Comparison of ENCODE assay signal across 14 cellular contexts in genomic region chr10:33216661-33217427, GRCh38.
DNase-seq lines count a peak whose midpoint lies in the region; ATAC-seq and TF ChIP-seq lines count a peak whose summit lies in the region.
"Had no signal": no experiment of that assay in that cellular context is flagged by ENCODE, and none has a peak within 500 bp of the region (broad histone marks: within the 10 kb centered on the region; RNA-seq: fewer than 3 reads in every experiment).

No MANE protein-coding gene starts in this region.

- TF ChIP-seq EP300 in stomach (IDR thresholded peaks at IDR 0.05) = no peak

- peak overlapping the region in 4 of 5 donors; percentile 28 to 48 (median 38) for H3K27ac ChIP-seq in stomach
- H3K27ac ChIP-seq: cardiac muscle cell had no signal

- H3K4me3 ChIP-seq in endocrine pancreas (ENCODE audit: control insufficient read depth, insufficient read depth, low read length) (peak overlapping the region; percentile 34), stomach (no peak overlapping the region)
- H3K4me3 ChIP-seq: cardiac muscle cell had no signal

- H3K36me3 ChIP-seq in endocrine pancreas (ENCODE audit: control insufficient read depth, insufficient read depth, low read length) (no peaks in the 10 kb centered on the region), stomach (peaks cover 7 to 33% (median 31%) of the 10 kb centered on the region in 4 donors)

- no peak for ATAC-seq in HG03095 (IDR thresholded peaks at IDR 0.05; ENCODE audit: unreplicated experiment)
- ATAC-seq in GM18511 (IDR thresholded peaks at IDR 0.05; ENCODE audit: unreplicated experiment) = no peak
- ATAC-seq: activated CD8-positive, alpha-beta memory T cell treated with anti-CD3 and anti-CD28 coated beads, Interleukin-2, amount 10 ng/mL, durations not matched to agents 7 days and 5 days; stimulated activated naive CD8-positive, alpha-beta T cell treated with anti-CD3 and anti-CD28 coated beads, Interleukin-15, Interleukin-2, amounts not matched to agents 100 U/mL and 50 U/mL, for 24 hours; T-helper 17 cell had no signal

- no peak for TF ChIP-seq CTCF in stomach (IDR thresholded peaks at IDR 0.05)

- TF ChIP-seq POLR2A in stomach (IDR thresholded peaks at IDR 0.05) = no peak

- peak; percentile 20 for DNase-seq in NCI-H82 (lab: John Stamatoyannopoulos, UW)
- no peak for DNase-seq in NCI-H82 treated with DMSO at 0.1 percent for 48 hours (lab: John Stamatoyannopoulos, UW; ENCODE audit: unreplicated experiment)
- DNase-seq in NCI-H2171 (lab: John Stamatoyannopoulos, UW) = peak; percentile 35
- no peak for DNase-seq in stomach
- DNase-seq in DMS79 treated with DMSO at 0.1 percent for 48 hours (lab: John Stamatoyannopoulos, UW) = no peak
- DNase-seq: activated CD8-positive, alpha-beta memory T cell treated with anti-CD3 and anti-CD28 coated beads, Interleukin-2, amount 10 ng/mL, durations not matched to agents 7 days and 5 days; NCI-H187 treated with DMSO at 0.1 percent for 48 hours; stimulated activated CD4-positive, alpha-beta T cell treated with anti-CD3 and anti-CD28 coated beads, Interleukin-12 subunit alpha, Interleukin-12 subunit beta, amount 100 ng/mL, for 4 hours; stimulated activated naive CD8-positive, alpha-beta T cell treated with anti-CD3 and anti-CD28 coated beads, Interleukin-15, Interleukin-2, amounts not matched to agents 100 U/mL and 50 U/mL, for 24 hours; T-helper 17 cell had no signal

- no peaks in the 10 kb centered on the region for H3K27me3 ChIP-seq in endocrine pancreas (ENCODE audit: control insufficient read depth, insufficient read depth, low read length)
- H3K27me3 ChIP-seq in stomach = no peaks in the 10 kb centered on the region
- H3K27me3 ChIP-seq: cardiac muscle cell had no signal

- no peak overlapping the region for H3K9ac ChIP-seq in endocrine pancreas (ENCODE audit: control insufficient read depth, insufficient read depth, low read length)

- intact Hi-C loops in stomach (cut with DNase I; ENCODE audit: low total_unique reads) = no loop called here

- H3K9me3 ChIP-seq in endocrine pancreas (ENCODE audit: control insufficient read depth, low read length) (no peaks in the 10 kb centered on the region), stomach (no peaks in the 10 kb centered on the region)

- H3K4me1 ChIP-seq in endocrine pancreas (ENCODE audit: control insufficient read depth, insufficient read depth, low read length) (peaks cover 13% of the 10 kb centered on the region), stomach (peaks cover 0 to 32% (median 8%) of the 10 kb centered on the region in 4 donors)

- WGBS in stomach, 5 donors = 29 to 43% (median 35%) methylated on average over 5 of the region's 5 CpGs

Comparison
In these comparisons a context has a peak if more than half of its experiments do, and no peak if none do; other contexts are left out.
1. DNase-seq: peak in NCI-H82 (single experiment) and NCI-H2171 (single experiment); none in NCI-H82 treated with DMSO at 0.1 percent for 48 hours (single experiment), stomach (single experiment) and DMS79 treated with DMSO at 0.1 percent for 48 hours (single experiment).